ENCODE assay signal across 1 cellular context in the genomic region with DNA sequence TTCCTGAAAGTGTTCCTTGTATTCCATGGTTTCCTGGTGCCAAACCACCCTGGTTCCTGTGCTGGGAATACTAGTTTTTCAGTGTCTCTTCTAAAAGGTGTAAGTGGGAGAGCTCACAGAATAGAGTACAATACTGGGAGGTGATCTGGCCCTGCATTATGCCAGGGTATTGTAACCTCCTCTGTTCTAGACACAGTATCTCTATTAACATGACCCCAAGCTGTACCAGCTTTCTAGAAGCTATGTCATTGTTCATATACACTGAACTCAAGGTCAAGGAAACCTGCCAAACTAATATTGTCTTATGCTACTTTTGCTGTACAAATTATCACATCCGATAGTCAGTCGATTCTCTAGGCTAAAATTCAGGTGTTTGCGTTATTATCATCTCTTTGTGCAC.
TF ChIP-seq lines count a peak whose summit lies in the region.

No MANE protein-coding gene starts in this region.

TF ChIP-seq in K562, 482 proteins besides CTCF, POLR2A, EP300 and RAD21:
- TF ChIP-seq HDAC2 (IDR thresholded peaks at IDR 0.05) (no peak), RBM25 (IDR thresholded peaks at IDR 0.05; ENCODE audit: low read depth, low read length, severe bottlenecking) (peak; percentile 46)
- TF ChIP-seq, protein P1, sequence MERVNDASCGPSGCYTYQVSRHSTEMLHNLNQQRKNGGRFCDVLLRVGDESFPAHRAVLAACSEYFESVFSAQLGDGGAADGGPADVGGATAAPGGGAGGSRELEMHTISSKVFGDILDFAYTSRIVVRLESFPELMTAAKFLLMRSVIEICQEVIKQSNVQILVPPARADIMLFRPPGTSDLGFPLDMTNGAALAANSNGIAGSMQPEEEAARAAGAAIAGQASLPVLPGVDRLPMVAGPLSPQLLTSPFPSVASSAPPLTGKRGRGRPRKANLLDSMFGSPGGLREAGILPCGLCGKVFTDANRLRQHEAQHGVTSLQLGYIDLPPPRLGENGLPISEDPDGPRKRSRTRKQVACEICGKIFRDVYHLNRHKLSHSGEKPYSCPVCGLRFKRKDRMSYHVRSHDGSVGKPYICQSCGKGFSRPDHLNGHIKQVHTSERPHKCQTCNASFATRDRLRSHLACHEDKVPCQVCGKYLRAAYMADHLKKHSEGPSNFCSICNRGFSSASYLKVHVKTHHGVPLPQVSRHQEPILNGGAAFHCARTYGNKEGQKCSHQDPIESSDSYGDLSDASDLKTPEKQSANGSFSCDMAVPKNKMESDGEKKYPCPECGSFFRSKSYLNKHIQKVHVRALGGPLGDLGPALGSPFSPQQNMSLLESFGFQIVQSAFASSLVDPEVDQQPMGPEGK (CRISPR knock-in tag; IDR thresholded peaks at IDR 0.05; ENCODE audit: borderline replicate concordance): no peak
TF ChIP-seq in K562: peak in this region for 1.
